In genomic region chr17:39777534-39778365, GRCh38 we compare ENCODE assay signal across 10 cellular contexts. TPM values are rescaled to one million over a fixed set of nuclear protein-coding genes. Genes with fewer than 3 reads are reported as not detected.
DNase-seq lines count a peak whose midpoint lies in the region; ATAC-seq and TF ChIP-seq lines count a peak whose summit lies in the region.
"Had no signal": no experiment of that assay in that cellular context is flagged by ENCODE, and none has a peak within 500 bp of the region (broad histone marks: within the 10 kb centered on the region; RNA-seq: fewer than 3 reads in every experiment).

No MANE protein-coding gene starts in this region.

- ATAC-seq in CD4-positive, alpha-beta T cell (ENCODE audit: poor library complexity): peak; percentile 58
- ATAC-seq in GM18909 (IDR thresholded peaks at IDR 0.05; ENCODE audit: poor library complexity, unreplicated experiment) (peak; percentile 51), HG03095 (IDR thresholded peaks at IDR 0.05; ENCODE audit: unreplicated experiment) (peak; percentile 48)

- no peaks in the 10 kb centered on the region for H3K27me3 ChIP-seq in CD4-positive, alpha-beta T cell (ENCODE audit: control insufficient read depth, insufficient read depth, low read length)

- peak overlapping the region; percentile 91 for H3K4me3 Mint-ChIP-seq in CD4-positive, alpha-beta T cell
- H3K4me3 Mint-ChIP-seq in activated naive CD8-positive, alpha-beta T cell: peak overlapping the region; percentile 86

- H3K36me3 Mint-ChIP-seq in CD4-positive, alpha-beta T cell (ENCODE audit: low read depth): peaks cover 68% of the 10 kb centered on the region
- peaks cover 30% of the 10 kb centered on the region for H3K36me3 Mint-ChIP-seq in activated naive CD8-positive, alpha-beta T cell

- intact Hi-C loops in CD4-positive, alpha-beta T cell (cut with DNase I, micrococcal nuclease): loop anchor here (2.0 to 10.0 kb wide), 4 partner anchors 17 to 147 kb away; partner anchors contain the start of genes IKZF3 (in 1 of the 2), LRRC3C (in 1 of the 2) and ORMDL3 (in 1 of the 2)

- H3K4me1 Mint-ChIP-seq in CD4-positive, alpha-beta T cell (ENCODE audit: low read depth): peaks cover 89% of the 10 kb centered on the region
- H3K4me1 Mint-ChIP-seq in activated naive CD8-positive, alpha-beta T cell (ENCODE audit: low read depth): peaks cover 88% of the 10 kb centered on the region

- H3K27ac Mint-ChIP-seq in CD4-positive, alpha-beta T cell: peak overlapping the region; percentile 84
- H3K27ac Mint-ChIP-seq in activated naive CD8-positive, alpha-beta T cell: peak overlapping the region; percentile 97

- CTCF ChIA-PET in CD4-positive, alpha-beta T cell (lab: Charles Lee): interaction anchor here (1.0 to 5.3 kb wide), 6 partner anchors 11 to 156 kb away, joined by 3 to 34 read pairs (median 15); partner anchors contain the start of genes IKZF3 and MIEN1

- H3K27ac ChIP-seq in CD4-positive, alpha-beta T cell (ENCODE audit: low read depth, low read length): peak overlapping the region; percentile 74

- H3K9me3 Mint-ChIP-seq in CD4-positive, alpha-beta T cell: no peaks in the 10 kb centered on the region
- no peaks in the 10 kb centered on the region for H3K9me3 Mint-ChIP-seq in activated naive CD8-positive, alpha-beta T cell (ENCODE audit: low read depth)

- H3K9me3 ChIP-seq in CD4-positive, alpha-beta T cell (ENCODE audit: control insufficient read depth, low read length): no peaks in the 10 kb centered on the region

- H3K27me3 Mint-ChIP-seq in CD4-positive, alpha-beta T cell: no peaks in the 10 kb centered on the region
- H3K27me3 Mint-ChIP-seq in activated naive CD8-positive, alpha-beta T cell: no peaks in the 10 kb centered on the region

- DNase-seq in CD4-positive, alpha-beta T cell: no peak
- no peak for DNase-seq in SW480 (ENCODE audit: low spot score)
- no peak for DNase-seq in islet precursor cell
- no peak for DNase-seq in NCI-H187 treated with DMSO at 0.1 percent for 48 hours (lab: John Stamatoyannopoulos, UW)
- DNase-seq in cerebellum (ENCODE audit: low spot score): no peak
- DNase-seq: stimulated activated CD4-positive, alpha-beta T cell treated with anti-CD3 and anti-CD28 coated beads, Interleukin-2, amount 100 ng/mL, for 24 hours; SW 1271 had no signal

- POLR2A ChIA-PET in CD4-positive, alpha-beta T cell (lab: Charles Lee): interaction anchor here (0.7 to 4.9 kb wide), 15 partner anchors 15 to 203 kb away, joined by 3 to 46 read pairs (median 4); partner anchors contain the start of genes LRRC3C, ORMDL3 and PSMD3

- no peak for TF ChIP-seq CTCF in CD4-positive, alpha-beta T cell (IDR thresholded peaks at IDR 0.05)

RNA-seq across cellular contexts. Expression of gene GRB7, which starts 40.0 kb away (rescaled TPM):
- not detected for total RNA-seq in CD4-positive, alpha-beta T cell
- total RNA-seq in cerebellum: not detected

RNA-seq across cellular contexts. Expression of gene MIEN1, which starts 47.4 kb away (rescaled TPM):
- 10 to 100 TPM; 31.5 to 32.3 TPM for total RNA-seq in CD4-positive, alpha-beta T cell
- total RNA-seq in cerebellum: 8.4 TPM
